ENCODE assay signal across 1 cellular context in the genomic region with DNA sequence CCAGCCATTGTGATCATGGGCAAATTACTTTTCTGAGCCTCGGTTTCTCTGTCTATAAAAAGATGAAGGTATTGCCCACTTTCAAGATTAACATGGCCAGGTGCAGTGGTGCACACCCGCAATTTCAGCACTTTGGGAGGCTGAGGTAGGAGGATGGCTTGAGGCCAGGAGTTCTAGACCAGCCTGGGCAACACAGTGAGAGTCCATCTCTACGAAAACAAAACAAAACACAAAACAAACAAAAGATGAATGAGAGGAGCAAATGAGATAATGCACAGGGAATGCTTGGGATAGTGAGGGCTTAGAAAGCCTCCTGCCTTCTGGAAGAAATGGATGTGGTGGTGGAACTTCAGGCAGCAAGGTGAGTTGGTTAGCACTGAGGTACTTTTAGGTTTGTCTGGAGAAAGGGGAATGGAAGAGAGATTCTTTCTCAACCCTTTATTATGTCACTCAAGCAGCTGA.
TF ChIP-seq lines count a peak whose summit lies in the region.

No MANE protein-coding gene starts in this region.

TF ChIP-seq in GM23338, 12 proteins besides CTCF, POLR2A, EP300 and RAD21 (continued from another document):
- TF ChIP-seq, protein P1, sequence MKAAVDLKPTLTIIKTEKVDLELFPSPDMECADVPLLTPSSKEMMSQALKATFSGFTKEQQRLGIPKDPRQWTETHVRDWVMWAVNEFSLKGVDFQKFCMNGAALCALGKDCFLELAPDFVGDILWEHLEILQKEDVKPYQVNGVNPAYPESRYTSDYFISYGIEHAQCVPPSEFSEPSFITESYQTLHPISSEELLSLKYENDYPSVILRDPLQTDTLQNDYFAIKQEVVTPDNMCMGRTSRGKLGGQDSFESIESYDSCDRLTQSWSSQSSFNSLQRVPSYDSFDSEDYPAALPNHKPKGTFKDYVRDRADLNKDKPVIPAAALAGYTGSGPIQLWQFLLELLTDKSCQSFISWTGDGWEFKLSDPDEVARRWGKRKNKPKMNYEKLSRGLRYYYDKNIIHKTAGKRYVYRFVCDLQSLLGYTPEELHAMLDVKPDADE (IDR thresholded peaks at IDR 0.05): no peak
- no peak for TF ChIP-seq CREB1 (CRISPR knock-in tag; IDR thresholded peaks at IDR 0.05; ENCODE audit: low read depth)
- TF ChIP-seq POLR2AphosphoS5 (IDR thresholded peaks at IDR 0.05; ENCODE audit: low read depth): no peak
- TF ChIP-seq, protein P2, sequence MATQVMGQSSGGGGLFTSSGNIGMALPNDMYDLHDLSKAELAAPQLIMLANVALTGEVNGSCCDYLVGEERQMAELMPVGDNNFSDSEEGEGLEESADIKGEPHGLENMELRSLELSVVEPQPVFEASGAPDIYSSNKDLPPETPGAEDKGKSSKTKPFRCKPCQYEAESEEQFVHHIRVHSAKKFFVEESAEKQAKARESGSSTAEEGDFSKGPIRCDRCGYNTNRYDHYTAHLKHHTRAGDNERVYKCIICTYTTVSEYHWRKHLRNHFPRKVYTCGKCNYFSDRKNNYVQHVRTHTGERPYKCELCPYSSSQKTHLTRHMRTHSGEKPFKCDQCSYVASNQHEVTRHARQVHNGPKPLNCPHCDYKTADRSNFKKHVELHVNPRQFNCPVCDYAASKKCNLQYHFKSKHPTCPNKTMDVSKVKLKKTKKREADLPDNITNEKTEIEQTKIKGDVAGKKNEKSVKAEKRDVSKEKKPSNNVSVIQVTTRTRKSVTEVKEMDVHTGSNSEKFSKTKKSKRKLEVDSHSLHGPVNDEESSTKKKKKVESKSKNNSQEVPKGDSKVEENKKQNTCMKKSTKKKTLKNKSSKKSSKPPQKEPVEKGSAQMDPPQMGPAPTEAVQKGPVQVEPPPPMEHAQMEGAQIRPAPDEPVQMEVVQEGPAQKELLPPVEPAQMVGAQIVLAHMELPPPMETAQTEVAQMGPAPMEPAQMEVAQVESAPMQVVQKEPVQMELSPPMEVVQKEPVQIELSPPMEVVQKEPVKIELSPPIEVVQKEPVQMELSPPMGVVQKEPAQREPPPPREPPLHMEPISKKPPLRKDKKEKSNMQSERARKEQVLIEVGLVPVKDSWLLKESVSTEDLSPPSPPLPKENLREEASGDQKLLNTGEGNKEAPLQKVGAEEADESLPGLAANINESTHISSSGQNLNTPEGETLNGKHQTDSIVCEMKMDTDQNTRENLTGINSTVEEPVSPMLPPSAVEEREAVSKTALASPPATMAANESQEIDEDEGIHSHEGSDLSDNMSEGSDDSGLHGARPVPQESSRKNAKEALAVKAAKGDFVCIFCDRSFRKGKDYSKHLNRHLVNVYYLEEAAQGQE (IDR thresholded peaks at IDR 0.05; ENCODE audit: unreplicated experiment): no peak
